Comparison of ENCODE assay signal across 18 cellular contexts in the genomic region with DNA sequence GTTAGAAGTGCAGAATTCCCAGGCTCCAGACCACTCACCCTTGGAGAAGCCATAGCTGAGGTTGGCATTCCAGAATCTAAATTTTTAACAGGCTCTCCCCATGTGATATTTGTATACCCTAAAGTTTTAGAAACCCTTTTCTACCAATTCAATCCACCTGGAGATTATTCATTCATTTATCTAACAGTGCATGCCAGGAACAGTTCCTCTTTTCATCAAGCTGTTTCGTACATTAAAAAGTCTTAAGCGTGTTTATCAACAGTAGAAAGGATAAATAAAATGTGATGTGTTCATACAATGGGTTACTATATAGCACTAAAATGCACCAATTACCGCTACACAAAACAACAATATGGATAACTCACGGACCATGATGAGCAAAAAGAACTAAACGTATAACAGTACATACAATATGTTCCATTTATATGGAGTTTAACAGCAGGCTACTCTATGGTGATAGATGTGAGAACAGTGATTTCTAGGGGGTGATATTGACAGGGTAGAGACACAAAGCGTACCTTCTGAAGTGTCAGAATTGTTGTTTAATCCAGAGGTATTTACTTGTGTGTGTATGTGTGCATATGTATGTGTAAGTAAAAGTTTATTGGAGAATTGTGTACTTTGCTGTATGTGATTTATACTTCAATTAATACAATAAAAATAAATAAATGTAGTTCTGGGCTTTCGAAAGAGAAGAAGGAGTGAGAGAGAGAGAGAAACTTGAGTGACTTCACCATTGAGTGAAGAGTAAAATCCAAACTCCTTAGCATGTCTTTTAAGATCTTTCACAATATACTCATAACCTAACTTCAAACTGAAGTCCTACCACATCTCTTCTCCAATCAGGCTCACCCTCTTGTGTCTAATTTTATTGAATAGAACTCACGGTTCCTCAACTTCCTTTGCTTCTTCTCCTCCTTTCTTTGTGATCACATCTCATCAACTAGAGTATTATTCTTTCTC.
A peak's percentile ranks its signal among the peaks of the same experiment; 100 is the strongest.
DNase-seq lines count a peak whose midpoint lies in the region; ATAC-seq lines count a peak whose summit lies in the region.
"Had no signal": no experiment of that assay in that cellular context is flagged by ENCODE, and none has a peak within 500 bp of the region (broad histone marks: within the 10 kb centered on the region; RNA-seq: fewer than 3 reads in every experiment).

No MANE protein-coding gene starts in this region.

- peaks cover 38% of the 10 kb centered on the region for H3K4me1 Mint-ChIP-seq in stimulated activated effector memory CD8-positive, alpha-beta T cell treated with anti-CD3 and anti-CD28 coated beads, Interleukin-12 subunit alpha, Interleukin-12 subunit beta, amount 100 ng/mL, for 72 hours
- peaks cover 2% of the 10 kb centered on the region for H3K4me1 Mint-ChIP-seq in T-helper 17 cell
- H3K4me1 Mint-ChIP-seq: CD4-positive, alpha-beta memory T cell had no signal

- intact Hi-C loops in left cardiac atrium (cut with DNase I): no loop called here

- H3K9me3 Mint-ChIP-seq in activated naive CD4-positive, alpha-beta T cell treated with anti-CD3 and anti-CD28 coated beads, Interleukin-2, amount 50 U/mL, for 72 hours: peaks cover 0 to 19% of the 10 kb centered on the region in 2 donors
- no peaks in the 10 kb centered on the region for H3K9me3 Mint-ChIP-seq in stimulated activated effector memory CD8-positive, alpha-beta T cell treated with anti-CD3 and anti-CD28 coated beads, Interleukin-12 subunit alpha, Interleukin-12 subunit beta, amount 100 ng/mL, for 72 hours

- H3K36me3 Mint-ChIP-seq in activated naive CD4-positive, alpha-beta T cell treated with anti-CD3 and anti-CD28 coated beads, Interleukin-2, amount 50 U/mL, for 72 hours: peaks cover 6 to 11% of the 10 kb centered on the region in 2 donors
- no peaks in the 10 kb centered on the region for H3K36me3 Mint-ChIP-seq in stimulated activated effector memory CD8-positive, alpha-beta T cell treated with anti-CD3 and anti-CD28 coated beads, Interleukin-12 subunit alpha, Interleukin-12 subunit beta, amount 100 ng/mL, for 72 hours
- H3K36me3 Mint-ChIP-seq in T-helper 17 cell (ENCODE audit: low read depth): peaks cover 2% of the 10 kb centered on the region
- H3K36me3 Mint-ChIP-seq: CD4-positive, alpha-beta memory T cell had no signal

- H3K4me3 Mint-ChIP-seq in stimulated activated effector memory CD8-positive, alpha-beta T cell treated with anti-CD3 and anti-CD28 coated beads, Interleukin-12 subunit alpha, Interleukin-12 subunit beta, amount 100 ng/mL, for 72 hours: no peak overlapping the region
- no peak overlapping the region for H3K4me3 Mint-ChIP-seq in T-helper 17 cell
- H3K4me3 Mint-ChIP-seq: CD4-positive, alpha-beta memory T cell had no signal

- H3K27ac Mint-ChIP-seq in activated naive CD4-positive, alpha-beta T cell treated with anti-CD3 and anti-CD28 coated beads, Interleukin-2, amount 50 U/mL, for 72 hours: peak overlapping the region in 1 of 2 donors; percentile 50
- peak overlapping the region; percentile 14 for H3K27ac Mint-ChIP-seq in stimulated activated effector memory CD8-positive, alpha-beta T cell treated with anti-CD3 and anti-CD28 coated beads, Interleukin-12 subunit alpha, Interleukin-12 subunit beta, amount 100 ng/mL, for 72 hours
- H3K27ac Mint-ChIP-seq in T-helper 17 cell: no peak overlapping the region

- DNase-seq in activated naive CD4-positive, alpha-beta T cell treated with anti-CD3 and anti-CD28 coated beads, Interleukin-2, amount 50 U/mL, for 72 hours (ENCODE audit: low spot score in 2 of 2): no peak
- no peak for DNase-seq in activated naive CD4-positive, alpha-beta T cell (lab: John Stamatoyannopoulos, UW)
- DNase-seq in stimulated activated effector memory CD8-positive, alpha-beta T cell treated with anti-CD3 and anti-CD28 coated beads, Interleukin-12 subunit alpha, Interleukin-12 subunit beta, amount 100 ng/mL, for 72 hours (ENCODE audit: low spot score in 2 of 2): no peak
- DNase-seq in left cardiac atrium (no peak), EL (no peak), T-helper 17 cell (no peak)
- DNase-seq: adrenal gland; CD4-positive, alpha-beta memory T cell; effector CD8-positive, alpha-beta T cell; esophagus squamous epithelium; KG1; left ventricle myocardium inferior; NCI-H2107; NCI-H526 treated with DMSO at 0.1 percent for 48 hours had no signal

- H3K27me3 Mint-ChIP-seq in T-helper 17 cell: no peaks in the 10 kb centered on the region

- H3K9me3 ChIP-seq in T-helper 17 cell (ENCODE audit: control insufficient read depth, low read length, poor library complexity, severe bottlenecking): no peaks in the 10 kb centered on the region
- H3K9me3 ChIP-seq: adrenal gland, esophagus squamous epithelium, left ventricle myocardium inferior had no signal

- peak; percentile 64 to 88 for ATAC-seq in activated naive CD4-positive, alpha-beta T cell treated with anti-CD3 and anti-CD28 coated beads, Interleukin-2, amount 50 U/mL, for 72 hours
- peak; percentile 45 for ATAC-seq in GM21576 (IDR thresholded peaks at IDR 0.05; ENCODE audit: unreplicated experiment)
- peak; percentile 41 for ATAC-seq in HG03064 (IDR thresholded peaks at IDR 0.05; ENCODE audit: low read depth, unreplicated experiment)
- ATAC-seq in stimulated activated effector memory CD8-positive, alpha-beta T cell treated with anti-CD3 and anti-CD28 coated beads, Interleukin-12 subunit alpha, Interleukin-12 subunit beta, amount 100 ng/mL, for 72 hours: peak; percentile 84
- ATAC-seq in left cardiac atrium: no peak
- ATAC-seq in T-helper 17 cell: no peak
- ATAC-seq: HCT116, sciatic nerve had no signal

Comparison
In these comparisons a context has a peak if more than half of its experiments do, and no peak if none do; other contexts are left out.
1. ATAC-seq: peak in activated naive CD4-positive, alpha-beta T cell treated with anti-CD3 and anti-CD28 coated beads, Interleukin-2, amount 50 U/mL, for 72 hours (2 of 2), GM21576 (single experiment), HG03064 (single experiment) and stimulated activated effector memory CD8-positive, alpha-beta T cell treated with anti-CD3 and anti-CD28 coated beads, Interleukin-12 subunit alpha, Interleukin-12 subunit beta, amount 100 ng/mL, for 72 hours (single experiment); none in left cardiac atrium (0 of 2) and T-helper 17 cell (single experiment).